In the genomic region with DNA sequence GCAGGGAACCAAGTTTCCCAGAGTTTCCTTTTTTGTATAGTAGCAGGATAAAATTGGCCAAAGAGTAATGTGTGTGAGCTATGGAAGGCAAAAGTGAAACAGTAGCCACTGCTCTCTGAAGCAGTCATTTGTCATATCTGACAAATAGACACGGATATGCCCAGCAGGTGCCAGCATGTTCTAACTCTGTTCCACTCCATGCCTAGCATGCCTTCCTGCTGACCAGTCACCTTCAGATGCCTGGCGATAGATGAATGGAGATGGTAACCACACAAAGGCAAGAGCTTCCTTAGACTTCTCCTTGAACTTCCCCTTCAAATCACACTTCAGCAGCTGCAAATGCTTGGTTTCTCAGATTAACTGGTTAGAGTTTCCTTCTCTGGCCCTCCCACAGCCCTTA, we compare ENCODE assay signal across 15 cellular contexts.
DNase-seq lines count a peak whose midpoint lies in the region; ATAC-seq lines count a peak whose summit lies in the region.
"Had no signal": no experiment of that assay in that cellular context is flagged by ENCODE, and none has a peak within 500 bp of the region (broad histone marks: within the 10 kb centered on the region; RNA-seq: fewer than 3 reads in every experiment).

No MANE protein-coding gene starts in this region.

- ATAC-seq in activated CD8-positive, alpha-beta T cell treated with anti-CD3 and anti-CD28 coated beads, Interleukin-2, amount 10 ng/mL, durations not matched to agents 7 days and 5 days: no peak
- no peak for ATAC-seq in GM21423 (IDR thresholded peaks at IDR 0.05; ENCODE audit: unreplicated experiment)
- ATAC-seq: body of pancreas, GM12878 had no signal

- no peaks in the 10 kb centered on the region for H3K9me3 Mint-ChIP-seq in activated CD8-positive, alpha-beta T cell treated with anti-CD3 and anti-CD28 coated beads, Interleukin-2, amount 10 ng/mL, durations not matched to agents 7 days and 5 days (ENCODE audit: insufficient read depth)
- H3K9me3 Mint-ChIP-seq: immature natural killer cell, type B pancreatic cell had no signal

- H3K27ac Mint-ChIP-seq in activated CD8-positive, alpha-beta T cell treated with anti-CD3 and anti-CD28 coated beads, Interleukin-2, amount 10 ng/mL, durations not matched to agents 7 days and 5 days: peak overlapping the region; percentile 63
- H3K27ac Mint-ChIP-seq: immature natural killer cell, type B pancreatic cell had no signal

- POLR2A ChIA-PET in activated CD8-positive, alpha-beta T cell treated with anti-CD3 and anti-CD28 coated beads, Interleukin-2, amount 10 ng/mL, durations not matched to agents 7 days and 5 days (lab: Charles Lee): no interaction called here

- H3K4me1 Mint-ChIP-seq in activated CD8-positive, alpha-beta T cell treated with anti-CD3 and anti-CD28 coated beads, Interleukin-2, amount 10 ng/mL, durations not matched to agents 7 days and 5 days (ENCODE audit: low read depth): peaks cover 31% of the 10 kb centered on the region

- DNase-seq in CD1c-positive myeloid dendritic cell (ENCODE audit: extremely low spot score): peak; percentile 5
- peak; percentile 12 for DNase-seq in KG1 (lab: John Stamatoyannopoulos, UW)
- DNase-seq in activated CD8-positive, alpha-beta T cell treated with anti-CD3 and anti-CD28 coated beads, Interleukin-2, amount 10 ng/mL, durations not matched to agents 7 days and 5 days: no peak
- peak; percentile 96 for DNase-seq in kidney tubule cell (ENCODE audit: low spot score)
- DNase-seq in amygdala (lab: John Stamatoyannopoulos, UW): no peak
- no peak for DNase-seq in activated gamma-delta T cell treated with Interleukin-2 at 50 U/mL for 16 hours
- DNase-seq: activated CD4-positive, CD25-positive, alpha-beta regulatory T cell; body of pancreas; EL; immature natural killer cell; NCI-H1092; NCI-H2171 had no signal

- peaks cover 2% of the 10 kb centered on the region for H3K36me3 Mint-ChIP-seq in activated CD8-positive, alpha-beta T cell treated with anti-CD3 and anti-CD28 coated beads, Interleukin-2, amount 10 ng/mL, durations not matched to agents 7 days and 5 days (ENCODE audit: low read depth)
- H3K36me3 Mint-ChIP-seq: immature natural killer cell, type B pancreatic cell had no signal

- no peak overlapping the region for H3K4me3 Mint-ChIP-seq in activated CD8-positive, alpha-beta T cell treated with anti-CD3 and anti-CD28 coated beads, Interleukin-2, amount 10 ng/mL, durations not matched to agents 7 days and 5 days
- H3K4me3 Mint-ChIP-seq: immature natural killer cell, type B pancreatic cell had no signal

- H3K27me3 Mint-ChIP-seq in activated CD8-positive, alpha-beta T cell treated with anti-CD3 and anti-CD28 coated beads, Interleukin-2, amount 10 ng/mL, durations not matched to agents 7 days and 5 days (ENCODE audit: low read depth): no peaks in the 10 kb centered on the region
- H3K27me3 Mint-ChIP-seq: type B pancreatic cell had no signal

- CTCF ChIA-PET in activated CD8-positive, alpha-beta T cell treated with anti-CD3 and anti-CD28 coated beads, Interleukin-2, amount 10 ng/mL, durations not matched to agents 7 days and 5 days (lab: Charles Lee): interaction anchor here (0.6 to 1.2 kb wide), 3 partner anchors 9 to 47 kb away, joined by 3 to 4 read pairs (median 3); no protein-coding TSS in a partner anchor

Comparison
In these comparisons a context has a peak if more than half of its experiments do, and no peak if none do; other contexts are left out.
1. DNase-seq: peak in CD1c-positive myeloid dendritic cell (single experiment), KG1 (single experiment) and kidney tubule cell (single experiment); none in activated CD8-positive, alpha-beta T cell treated with anti-CD3 and anti-CD28 coated beads, Interleukin-2, amount 10 ng/mL, durations not matched to agents 7 days and 5 days (single experiment), amygdala (0 of 56) and activated gamma-delta T cell treated with Interleukin-2 at 50 U/mL for 16 hours (single experiment).